31 cellular contexts compared by ENCODE assay signal in genomic region chr1:219883400-219884332, GRCh38. TPM values are rescaled to one million over a fixed set of nuclear protein-coding genes. Genes with fewer than 3 reads are reported as not detected.
A peak's percentile ranks its signal among the peaks of the same experiment; 100 is the strongest.
DNase-seq lines count a peak whose midpoint lies in the region; ATAC-seq and TF ChIP-seq lines count a peak whose summit lies in the region.
"Had no signal": no experiment of that assay in that cellular context is flagged by ENCODE, and none has a peak within 500 bp of the region (broad histone marks: within the 10 kb centered on the region; RNA-seq: fewer than 3 reads in every experiment).

No MANE protein-coding gene starts in this region.

- WGBS in endodermal cell (ENCODE audit: insufficient coverage in 1 of 2, insufficient read length in 1 of 2), 2 experiments = 62 to 64% methylated on average over 4 to 5 of the region's 5 CpGs
- 21% methylated on average over 5 of the region's 5 CpGs for WGBS in right lobe of liver (ENCODE audit: insufficient coverage, low coverage, low lambda C conversion rate, missing lambda C conversion rate)

- H3K27ac ChIP-seq in endodermal cell (ENCODE audit: low read depth, low read length) (no peak overlapping the region), right lobe of liver (peak overlapping the region in 2 of 3 donors; percentile 32 to 53)
- H3K27ac ChIP-seq: PC-9, prostate gland had no signal

- DNase-seq in COLO829 (ENCODE audit: low spot score) (peak; percentile 59), NCI-H69 (lab: John Stamatoyannopoulos, UW) (peak; percentile 16), endodermal cell (peak; percentile 66), right lobe of liver (peak; percentile 50 to 84 (median 80)), cerebellum (ENCODE audit: low spot score) (no peak), GM19238 (ENCODE audit: insufficient read length, low spot score) (no peak)
- DNase-seq: activated CD4-positive, alpha-beta T cell treated with anti-CD3 and anti-CD28 coated beads, Interleukin-2, amount 50 U/mL, for 48 hours; activated naive CD4-positive, alpha-beta T cell treated with anti-CD3 and anti-CD28 coated beads for 36 hours; CD4-positive, CD25-positive, alpha-beta regulatory T cell; cerebellar nuclear complex; kidney glomerular epithelial cell; NCI-H1048; NCI-H1694 treated with DMSO at 0.1 percent for 48 hours; NCI-H2171; NCI-H510A treated with DMSO at 0.1 percent for 48 hours; NK-92 treated with Interleukin-12 subunit alpha and Interleukin-12 subunit beta, amount 100 ng/mL, for 24 hours; PC-9; Right ventricle myocardium superior; stimulated activated CD4-positive, alpha-beta T cell treated with anti-CD3 and anti-CD28 coated beads, Interleukin-4, amount 100 ng/mL, for 4 hours; substantia nigra; T1000 had no signal

- peaks cover 8% of the 10 kb centered on the region for H3K9me3 ChIP-seq in endodermal cell (ENCODE audit: control insufficient read depth, low read length)
- no peaks in the 10 kb centered on the region for H3K9me3 ChIP-seq in right lobe of liver
- H3K9me3 ChIP-seq: prostate gland had no signal

- intact Hi-C loops in right lobe of liver (cut with DNase I) = no loop called here

- H3K4me1 ChIP-seq in endodermal cell (ENCODE audit: control insufficient read depth, insufficient read depth, low read length) (no peaks in the 10 kb centered on the region), right lobe of liver (peaks cover 0 to 28% (median 9%) of the 10 kb centered on the region in 4 donors)
- H3K4me1 ChIP-seq: prostate gland had no signal

- H3K4me3 Mint-ChIP-seq in endodermal cell = no peak overlapping the region
- H3K4me3 Mint-ChIP-seq: activated naive CD4-positive, alpha-beta T cell treated with anti-CD3 and anti-CD28 coated beads for 36 hours; activated T-helper 1 cell treated with anti-CD3 and anti-CD28 coated beads, Interleukin-12 subunit alpha, Interleukin-12 subunit beta, Interleukin-2, Interleukin-4 antibody, amounts not matched to agents 30 ng/mL and 10 ng/mL and 1 ng/mL, durations not matched to agents 14 hours and 24 hours and 36 hours; CD4-positive, CD25-positive, alpha-beta regulatory T cell; stimulated activated memory B cell treated with anti-CD40 and anti-IgM and Interleukin-4, amounts not matched to agents 10 μg/mL and 1 μg/mL and 100 μg/mL, for 72 hours had no signal

- no peak overlapping the region for H3K4me3 ChIP-seq in endodermal cell (ENCODE audit: low read length)
- H3K4me3 ChIP-seq in right lobe of liver = peak overlapping the region in 2 of 3 donors; percentile 5 to 25
- H3K4me3 ChIP-seq: PC-9, prostate gland had no signal

- no peak overlapping the region for H3K9ac ChIP-seq in endodermal cell (ENCODE audit: extremely low read depth, low read length, poor library complexity, severe bottlenecking)

- peak; percentile 93 to 98 (median 96) for ATAC-seq in right lobe of liver
- no peak for ATAC-seq in HG02938 (IDR thresholded peaks at IDR 0.05; ENCODE audit: unreplicated experiment)
- ATAC-seq in GM19467 (IDR thresholded peaks at IDR 0.05; ENCODE audit: unreplicated experiment) = no peak
- ATAC-seq: HCT116; stimulated activated memory B cell treated with anti-CD40 and anti-IgM and Interleukin-4, amounts not matched to agents 10 μg/mL and 1 μg/mL and 100 μg/mL, for 72 hours had no signal

- H3K9me3 Mint-ChIP-seq in endodermal cell = peaks cover 15% of the 10 kb centered on the region
- H3K9me3 Mint-ChIP-seq: activated naive CD4-positive, alpha-beta T cell treated with anti-CD3 and anti-CD28 coated beads for 36 hours; activated T-helper 1 cell treated with anti-CD3 and anti-CD28 coated beads, Interleukin-12 subunit alpha, Interleukin-12 subunit beta, Interleukin-2, Interleukin-4 antibody, amounts not matched to agents 30 ng/mL and 10 ng/mL and 1 ng/mL, durations not matched to agents 14 hours and 24 hours and 36 hours; stimulated activated memory B cell treated with anti-CD40 and anti-IgM and Interleukin-4, amounts not matched to agents 10 μg/mL and 1 μg/mL and 100 μg/mL, for 72 hours had no signal

- no peaks in the 10 kb centered on the region for H3K27me3 ChIP-seq in endodermal cell (ENCODE audit: control insufficient read depth, insufficient read depth, low read length, poor library complexity, severe bottlenecking)
- no peaks in the 10 kb centered on the region for H3K27me3 ChIP-seq in right lobe of liver

- H3K4me1 Mint-ChIP-seq in endodermal cell = peaks cover 16% of the 10 kb centered on the region
- H3K4me1 Mint-ChIP-seq: CD4-positive, CD25-positive, alpha-beta regulatory T cell; stimulated activated memory B cell treated with anti-CD40 and anti-IgM and Interleukin-4, amounts not matched to agents 10 μg/mL and 1 μg/mL and 100 μg/mL, for 72 hours had no signal

- H3K36me3 ChIP-seq in endodermal cell (ENCODE audit: control insufficient read depth, insufficient read depth, low read length) = no peaks in the 10 kb centered on the region
- H3K36me3 ChIP-seq in right lobe of liver = no peaks in the 10 kb centered on the region
- H3K36me3 ChIP-seq: prostate gland had no signal

- H3K27ac Mint-ChIP-seq in endodermal cell = no peak overlapping the region
- H3K27ac Mint-ChIP-seq: activated naive CD4-positive, alpha-beta T cell treated with anti-CD3 and anti-CD28 coated beads for 36 hours; activated T-helper 1 cell treated with anti-CD3 and anti-CD28 coated beads, Interleukin-12 subunit alpha, Interleukin-12 subunit beta, Interleukin-2, Interleukin-4 antibody, amounts not matched to agents 30 ng/mL and 10 ng/mL and 1 ng/mL, durations not matched to agents 14 hours and 24 hours and 36 hours; CD4-positive, CD25-positive, alpha-beta regulatory T cell; stimulated activated memory B cell treated with anti-CD40 and anti-IgM and Interleukin-4, amounts not matched to agents 10 μg/mL and 1 μg/mL and 100 μg/mL, for 72 hours had no signal

- TF ChIP-seq POLR2A in right lobe of liver (IDR thresholded peaks at IDR 0.05) = no peak

- H3K27me3 Mint-ChIP-seq in endodermal cell (ENCODE audit: insufficient read depth) = peaks cover 7% of the 10 kb centered on the region
- H3K27me3 Mint-ChIP-seq: brain had no signal

- TF ChIP-seq CTCF in endodermal cell (conservative IDR thresholded peaks at IDR 0.05) (no peak), right lobe of liver (IDR thresholded peaks at IDR 0.05) (no peak)

- H3K36me3 Mint-ChIP-seq in endodermal cell (ENCODE audit: low read depth) = no peaks in the 10 kb centered on the region
- H3K36me3 Mint-ChIP-seq: brain; CD4-positive, CD25-positive, alpha-beta regulatory T cell; stimulated activated memory B cell treated with anti-CD40 and anti-IgM and Interleukin-4, amounts not matched to agents 10 μg/mL and 1 μg/mL and 100 μg/mL, for 72 hours had no signal

RNA-seq across cellular contexts. Expression of gene SLC30A10, which starts 44.7 kb away (rescaled TPM):
- total RNA-seq in endodermal cell = under 1 TPM in 1 of 2 donors, not detected in 1; 0.09 TPM
- 0.43 TPM for polyA plus RNA-seq in endodermal cell (2013, experiment 1 of 2)
- 0.29 TPM for polyA plus RNA-seq in endodermal cell (2013, experiment 2 of 2)
- total RNA-seq in right lobe of liver = 10 to 100 TPM; 25.5 to 55.5 (median 36.6) TPM
- total RNA-seq in cerebellum = 15.4 TPM
- total RNA-seq: A172; activated naive CD4-positive, alpha-beta T cell treated with anti-CD3 and anti-CD28 coated beads for 36 hours; activated T-helper 1 cell treated with anti-CD3 and anti-CD28 coated beads, Interleukin-12 subunit alpha, Interleukin-12 subunit beta, Interleukin-2, Interleukin-4 antibody, amounts not matched to agents 30 ng/mL and 10 ng/mL and 1 ng/mL, durations not matched to agents 14 hours and 24 hours and 36 hours; CD4-positive, CD25-positive, alpha-beta regulatory T cell; glomerular endothelial cell; lung microvascular endothelial cell; PC-9 had no signal
- polyA plus RNA-seq: CD4-positive, CD25-positive, alpha-beta regulatory T cell had no signal

Comparison
In these comparisons a context has a peak if more than half of its experiments do, and no peak if none do; other contexts are left out.
1. DNase-seq: peak in COLO829 (single experiment), NCI-H69 (single experiment), endodermal cell (single experiment) and right lobe of liver (3 of 3); none in cerebellum (single experiment) and GM19238 (single experiment).
2. ATAC-seq: peak in right lobe of liver (4 of 4); none in HG02938 (single experiment) and GM19467 (single experiment).
3. RNA of gene SLC30A10, which starts 44.7 kb away (total RNA-seq): 25.5 to 55.5 TPM in right lobe of liver and 15.4 TPM in cerebellum (single experiment); 0.09 TPM in endodermal cell; every median in the first group is over 10 times any median in the second.